Comparison of ENCODE assay signal across 15 cellular contexts in genomic region chr12:119694111-119694510, GRCh38. TPM values are rescaled to one million over a fixed set of nuclear protein-coding genes. Genes with fewer than 3 reads are reported as not detected.
A peak's percentile ranks its signal among the peaks of the same experiment; 100 is the strongest.
DNase-seq lines count a peak whose midpoint lies in the region; FAIRE-seq and TF ChIP-seq lines count a peak whose summit lies in the region.
"Had no signal": no experiment of that assay in that cellular context is flagged by ENCODE, and none has a peak within 500 bp of the region (broad histone marks: within the 10 kb centered on the region; RNA-seq: fewer than 3 reads in every experiment).

No MANE protein-coding gene starts in this region.

- DNase-seq in Peyer's patch (no peak), fibroblast of villous mesenchyme (ENCODE audit: low read depth) (peak; percentile 76), small intestine (peak; percentile 96), SJCRH30 (no peak), ascending aorta (ENCODE audit: low spot score in 2 of 2) (no peak), endothelial cell (ENCODE audit: low spot score) (no peak)
- DNase-seq: DMS53, H7, KG1, MM.1S, NCI-H1105 treated with DMSO at 0.1 percent for 48 hours, NCI-H187 had no signal

- no peaks in the 10 kb centered on the region for H3K27me3 ChIP-seq in Peyer's patch
- H3K27me3 ChIP-seq in small intestine (ENCODE audit: control insufficient read depth in 2 of 2, insufficient read depth in 2 of 2, low read length in 2 of 2): no peaks in the 10 kb centered on the region
- H3K27me3 ChIP-seq in SJCRH30: no peaks in the 10 kb centered on the region
- H3K27me3 ChIP-seq in ascending aorta: no peaks in the 10 kb centered on the region

- H3K9me3 ChIP-seq in Peyer's patch (no peaks in the 10 kb centered on the region), small intestine (ENCODE audit: control insufficient read depth, low read depth) (no peaks in the 10 kb centered on the region), SJCRH30 (replicated peaks) (no peaks in the 10 kb centered on the region), ascending aorta (no peaks in the 10 kb centered on the region)
- H3K9me3 ChIP-seq: A549 had no signal

- TF ChIP-seq POLR2A in Peyer's patch (IDR thresholded peaks at IDR 0.05): no peak

- no peak for TF ChIP-seq CTCF in C4-2B (conservative IDR thresholded peaks at IDR 0.05)
- no peak for TF ChIP-seq CTCF in Peyer's patch (IDR thresholded peaks at IDR 0.05)
- no peak for TF ChIP-seq CTCF in fibroblast of villous mesenchyme (IDR thresholded peaks at IDR 0.05; ENCODE audit: insufficient read depth, low read depth, low read length)
- no peak for TF ChIP-seq CTCF in ascending aorta (IDR thresholded peaks at IDR 0.05)
- no peak for TF ChIP-seq CTCF in endothelial cell (IDR thresholded peaks at IDR 0.05; ENCODE audit: unreplicated experiment)

- no peak for FAIRE-seq in small intestine (lab: Jason Lieb, UNC)
- FAIRE-seq: A549, RCC 7860 had no signal

- whole genome bisulfite sequencing in small intestine, 3 donors: 15 to 65% (median 45%) methylated on average over 6 of the region's 6 CpGs

- H3K36me3 ChIP-seq in Peyer's patch (no peaks in the 10 kb centered on the region), small intestine (ENCODE audit: control insufficient read depth in 2 of 2, insufficient read depth in 2 of 2, low read length in 2 of 2) (no peaks in the 10 kb centered on the region), SJCRH30 (peaks cover 38% of the 10 kb centered on the region), ascending aorta (no peaks in the 10 kb centered on the region)

- H3K4me3 Mint-ChIP-seq in endothelial cell (ENCODE audit: unreplicated experiment): no peak overlapping the region

- intact Hi-C loops in ascending aorta (cut with DNase I): no loop called here

- H3K4me1 ChIP-seq in Peyer's patch (peaks cover 0 to 36% (median 11%) of the 10 kb centered on the region in 4 donors), small intestine (ENCODE audit: control insufficient read depth in 2 of 2, insufficient read depth in 1 of 2, low read depth in 1 of 2, low read length in 1 of 2) (peaks cover 8 to 11% of the 10 kb centered on the region in 2 donors), SJCRH30 (peaks cover 17% of the 10 kb centered on the region), ascending aorta (peaks cover 0 to 3% of the 10 kb centered on the region in 2 donors)
- H3K4me1 ChIP-seq: A549 had no signal

- H3K27me3 Mint-ChIP-seq in endothelial cell (ENCODE audit: unreplicated experiment): peaks cover 4% of the 10 kb centered on the region

- no peak overlapping the region for H3K4me3 ChIP-seq in Peyer's patch
- H3K4me3 ChIP-seq in fibroblast of villous mesenchyme (ENCODE audit: low read depth, low read length): no peak overlapping the region
- no peak overlapping the region for H3K4me3 ChIP-seq in small intestine (ENCODE audit: low read depth in 1 of 2, low read length in 2 of 2)
- H3K4me3 ChIP-seq in SJCRH30: no peak overlapping the region
- no peak overlapping the region for H3K4me3 ChIP-seq in ascending aorta
- H3K4me3 ChIP-seq: A549 had no signal

- H3K36me3 Mint-ChIP-seq in endothelial cell (ENCODE audit: low read depth, unreplicated experiment): peaks cover 8% of the 10 kb centered on the region

- no peaks in the 10 kb centered on the region for H3K4me1 Mint-ChIP-seq in endothelial cell (ENCODE audit: unreplicated experiment)

- no peaks in the 10 kb centered on the region for H3K9me3 Mint-ChIP-seq in endothelial cell (ENCODE audit: unreplicated experiment)

- H3K27ac ChIP-seq in C4-2B (peak overlapping the region; percentile 28; the same call in 1 of the 2 replicates), Peyer's patch (peak overlapping the region in 3 of 4 donors; percentile 38 to 78 (median 75)), small intestine (ENCODE audit: low read depth in 1 of 2, low read length in 1 of 2) (peak overlapping the region; percentile 66 to 83), SJCRH30 (no peak overlapping the region), ascending aorta (no peak overlapping the region)
- H3K27ac ChIP-seq: A549 had no signal

- H3K27ac Mint-ChIP-seq in endothelial cell (ENCODE audit: unreplicated experiment): no peak overlapping the region

RNA-seq across cellular contexts. Expression of gene PRKAB1, which starts 26.2 kb away (rescaled TPM):
- total RNA-seq in Peyer's patch (100 to 1,000 TPM in 1 of 4 donors, 10 to 100 TPM in 3; 50.3 to 119 (median 76.2) TPM), fibroblast of villous mesenchyme (13.2 and 16.0 TPM in 2 replicates), ascending aorta (41.2 TPM), endothelial cell (ENCODE audit: unreplicated experiment) (28.5 TPM)
- 10 to 100 TPM; 32.3 to 70.2 (median 66.7) TPM for polyA plus RNA-seq in small intestine
- total RNA-seq in SJCRH30 (2014; rRNA removed; shearing (Covaris generic)): 23.9 and 24.6 TPM in 2 replicates

Comparison
In these comparisons a context has a peak if more than half of its experiments do, and no peak if none do; other contexts are left out.
1. H3K27ac ChIP-seq: peak in C4-2B (single experiment), Peyer's patch (3 of 4) and small intestine (2 of 2); none in SJCRH30 (single experiment) and ascending aorta (0 of 2).
2. DNase-seq: peak in fibroblast of villous mesenchyme (single experiment) and small intestine (single experiment); none in Peyer's patch (0 of 3), SJCRH30 (0 of 2), ascending aorta (0 of 2) and endothelial cell (single experiment).